24 cellular contexts compared by ENCODE assay signal in genomic region chr4:85688055-85688740, GRCh38.
"Had no signal": no experiment of that assay in that cellular context is flagged by ENCODE, and none has a peak within 500 bp of the region (broad histone marks: within the 10 kb centered on the region; RNA-seq: fewer than 3 reads in every experiment).

No MANE protein-coding gene starts in this region.

- H3K27me3 Mint-ChIP-seq: activated CD4-positive, alpha-beta memory T cell treated with anti-CD3 and anti-CD28 coated beads for 36 hours; activated CD4-positive, alpha-beta T cell treated with anti-CD3 and anti-CD28 coated beads, Interleukin-2, amount 10 ng/mL, durations not matched to agents 24 days and 14 days; activated naive CD8-positive, alpha-beta T cell had no signal

- H3K9ac ChIP-seq: SK-N-SH had no signal

- H3K27ac ChIP-seq: Peyer's patch, RWPE1, SJCRH30 had no signal

- H3K36me3 Mint-ChIP-seq: activated CD4-positive, alpha-beta memory T cell treated with anti-CD3 and anti-CD28 coated beads for 36 hours; activated naive CD8-positive, alpha-beta T cell had no signal

- H3K4me3 Mint-ChIP-seq: activated CD4-positive, alpha-beta memory T cell treated with anti-CD3 and anti-CD28 coated beads for 36 hours; activated CD4-positive, alpha-beta T cell treated with anti-CD3 and anti-CD28 coated beads, Interleukin-2, amount 10 ng/mL, durations not matched to agents 24 days and 14 days; activated naive CD4-positive, alpha-beta T cell treated with anti-CD3 and anti-CD28 coated beads for 36 hours; activated naive CD8-positive, alpha-beta T cell; activated T-cell treated with anti-CD3 and anti-CD28 coated beads, Interleukin-2, amount 50 U/mL, for 4 hours; brain; T-helper 2 cell treated with Interferon-gamma antibody and Interleukin-4, amounts not matched to agents 5 μg/mL and 100 μg/mL, for 36 hours had no signal

- H3K4me1 Mint-ChIP-seq: activated CD4-positive, alpha-beta T cell treated with anti-CD3 and anti-CD28 coated beads, Interleukin-2, amount 10 ng/mL, durations not matched to agents 24 days and 14 days had no signal

- ATAC-seq: activated T-cell treated with anti-CD3 and anti-CD28 coated beads, Interleukin-2, amount 50 U/mL, for 4 hours had no signal

- FAIRE-seq: astrocyte had no signal

- H3K4me1 ChIP-seq: Peyer's patch had no signal

- H3K27me3 ChIP-seq: Peyer's patch, SJCRH30 had no signal

- H3K36me3 ChIP-seq: Peyer's patch, SJCRH30 had no signal

- H3K9me3 Mint-ChIP-seq: T-helper 2 cell treated with Interferon-gamma antibody and Interleukin-4, amounts not matched to agents 5 μg/mL and 100 μg/mL, for 36 hours had no signal

- DNase-seq: activated CD4-positive, alpha-beta memory T cell treated with anti-CD3 and anti-CD28 coated beads for 36 hours; activated CD4-positive, alpha-beta T cell treated with anti-CD3 and anti-CD28 coated beads, Interleukin-2, amount 10 ng/mL, durations not matched to agents 24 days and 14 days; activated CD4-positive, CD25-positive, alpha-beta regulatory T cell treated with anti-CD3 and anti-CD28 coated beads, Interleukin-2, amount 50 U/mL, for 72 hours; activated CD8-positive, alpha-beta memory T cell treated with anti-CD3 and anti-CD28 coated beads for 24 hours; activated gamma-delta T cell; activated naive CD4-positive, alpha-beta T cell treated with anti-CD3 and anti-CD28 coated beads for 36 hours; activated T-cell treated with anti-CD3 and anti-CD28 coated beads, Interleukin-2, amount 50 U/mL, for 4 hours; amygdala; NCI-H1092; NCI-H2107; NCI-H2171 treated with DMSO at 0.1 percent for 48 hours; NCI-H226; NCI-H526; NCI-H82; Peyer's patch; Right ventricle myocardium superior; SJCRH30; SK-N-SH; SW 1271 had no signal

- H3K9me3 ChIP-seq: Peyer's patch, SJCRH30, SK-N-SH had no signal

- H3K4me2 ChIP-seq: SK-N-SH had no signal

- H3K27ac Mint-ChIP-seq: activated CD4-positive, alpha-beta memory T cell treated with anti-CD3 and anti-CD28 coated beads for 36 hours; activated CD4-positive, alpha-beta T cell treated with anti-CD3 and anti-CD28 coated beads, Interleukin-2, amount 10 ng/mL, durations not matched to agents 24 days and 14 days; activated naive CD4-positive, alpha-beta T cell treated with anti-CD3 and anti-CD28 coated beads for 36 hours; activated naive CD8-positive, alpha-beta T cell; brain; T-helper 2 cell treated with Interferon-gamma antibody and Interleukin-4, amounts not matched to agents 5 μg/mL and 100 μg/mL, for 36 hours had no signal

- H3K4me3 ChIP-seq: Peyer's patch, SJCRH30 had no signal
